8 cellular contexts compared by ENCODE assay signal in genomic region chr5:181223041-181223728, GRCh38. TPM values are rescaled to one million over a fixed set of nuclear protein-coding genes. Genes with fewer than 3 reads are reported as not detected.
DNase-seq lines count a peak whose midpoint lies in the region; ATAC-seq, FAIRE-seq and TF ChIP-seq lines count a peak whose summit lies in the region.

Gene TRIM41, plus strand, starts transcription at chr5:181223281. Its CDS starts 719 bp downstream, at chr5:181224000.

- H3K4me1 ChIP-seq in kidney (ENCODE audit: control insufficient read depth in 1 of 2, insufficient read depth in 1 of 2, low read depth in 1 of 2, low read length in 2 of 2), result peaks cover 8 to 9% of the 10 kb centered on the region in 2 donors

- H3K4me3 ChIP-seq in cardiac fibroblast (replicated peaks in 1 of 2; ENCODE audit: low read depth in 2 of 2, low read length in 2 of 2) (peak within 1 kb of the TSS; percentile 89 to 90), kidney (ENCODE audit: low read length in 2 of 2) (peak within 1 kb of the TSS; percentile 71 to 93)

- peak within 1 kb of the TSS; percentile 96 for H3K27ac ChIP-seq in kidney (ENCODE audit: low read depth in 2 of 2, low read length in 2 of 2)

- TF ChIP-seq CTCF in cardiac fibroblast (IDR thresholded peaks at IDR 0.05; ENCODE audit: low read depth, low read length) (peak; percentile 22), kidney (IDR thresholded peaks at IDR 0.05; ENCODE audit: borderline replicate concordance, extremely low read depth, insufficient read depth) (peak; percentile 14)

- DNase-seq in T-helper 2 cell (peak; percentile 93 to 99 (median 95)), cardiac fibroblast (ENCODE audit: low read depth in 2 of 2) (peak; percentile 99 to 100), kidney (peak; percentile 100), DMS 273 (lab: John Stamatoyannopoulos, UW; ENCODE audit: unreplicated experiment) (no peak), NCI-H2107 (lab: John Stamatoyannopoulos, UW) (no peak)
- DNase-seq in stimulated activated CD4-positive, alpha-beta T cell treated with anti-CD3 and anti-CD28 coated beads, Interleukin-1b, Interleukin-23, amount 100 ng/mL, for 24 hours (ENCODE audit: low read depth in 4 of 4, low spot score in 1 of 4), result peak; percentile 87 to 97 (median 94)

- H3K9me3 ChIP-seq in kidney (ENCODE audit: control insufficient read depth in 1 of 2, low read length in 2 of 2), result no peaks in the 10 kb centered on the region

- H3K36me3 ChIP-seq in kidney (ENCODE audit: control insufficient read depth in 1 of 2, insufficient read depth in 2 of 2, low read length in 2 of 2), result no peaks in the 10 kb centered on the region

- no peak for FAIRE-seq in kidney (lab: Jason Lieb, UNC)

- ATAC-seq in GM18868 (IDR thresholded peaks at IDR 0.05; ENCODE audit: unreplicated experiment), result peak; percentile 63
- ATAC-seq in HG03097 (IDR thresholded peaks at IDR 0.05; ENCODE audit: low FRiP score, unreplicated experiment), result peak; percentile 56

- H3K9ac ChIP-seq in kidney (ENCODE audit: low read length in 2 of 2), result peak within 1 kb of the TSS; percentile 75 to 84

- intact Hi-C loops in kidney (cut with DNase I), result no loop called here

RNA-seq across cellular contexts. Expression of gene TRIM41, which starts in this region (rescaled TPM):
- 34.9 TPM for total RNA-seq in kidney
- polyA plus RNA-seq in kidney (ENCODE audit: insufficient read depth, low read depth, low replicate concordance), result 21.8 TPM

Comparison
In these comparisons a context has a peak if more than half of its experiments do, and no peak if none do; other contexts are left out.
1. DNase-seq: peak in T-helper 2 cell (5 of 5), cardiac fibroblast (2 of 2), kidney (single experiment) and stimulated activated CD4-positive, alpha-beta T cell treated with anti-CD3 and anti-CD28 coated beads, Interleukin-1b, Interleukin-23, amount 100 ng/mL, for 24 hours (4 of 4); none in DMS 273 (single experiment) and NCI-H2107 (single experiment).